In genomic region chr13:97212540-97213146, GRCh38 we compare ENCODE assay signal across 9 cellular contexts. TPM values are rescaled to one million over a fixed set of nuclear protein-coding genes. Genes with fewer than 3 reads are reported as not detected.
A peak's percentile ranks its signal among the peaks of the same experiment; 100 is the strongest.
DNase-seq lines count a peak whose midpoint lies in the region; ATAC-seq, FAIRE-seq and TF ChIP-seq lines count a peak whose summit lies in the region.
"Had no signal": no experiment of that assay in that cellular context is flagged by ENCODE, and none has a peak within 500 bp of the region (broad histone marks: within the 10 kb centered on the region; RNA-seq: fewer than 3 reads in every experiment).

No MANE protein-coding gene starts in this region.

- H3K4me3 ChIP-seq in LNCaP clone FGC (ENCODE audit: low read depth, low read length) (no peak overlapping the region), ascending aorta (no peak overlapping the region), keratinocyte (ENCODE audit: control insufficient read depth in 2 of 3, extremely low read depth in 1 of 3, insufficient read depth in 2 of 3, low read depth in 1 of 3, low read length in 3 of 3) (no peak overlapping the region)
- H3K4me3 ChIP-seq in CD8-positive, alpha-beta memory T cell (ENCODE audit: low read length): no peak overlapping the region

- peak; percentile 88 for FAIRE-seq in keratinocyte (lab: Jason Lieb, UNC)

- H3K4me3 Mint-ChIP-seq in CD8-positive, alpha-beta memory T cell: no peak overlapping the region
- H3K4me3 Mint-ChIP-seq: B cell had no signal

- H3K9me3 Mint-ChIP-seq in CD8-positive, alpha-beta memory T cell: no peaks in the 10 kb centered on the region

- dilution Hi-C loops in keratinocyte (cut with MboI; ENCODE audit: extremely low pct_ligation_motif_present, low sequenced_read_pairs): loop anchor here (10.0 kb wide), 1 partner anchor 98 kb away; no protein-coding TSS in a partner anchor

- H3K4me2 ChIP-seq in keratinocyte (ENCODE audit: control insufficient read depth, extremely low read depth, insufficient read depth, low read depth, low read length): no peak overlapping the region

- H3K27ac Mint-ChIP-seq in CD8-positive, alpha-beta memory T cell: peak overlapping the region in 3 of 8 donors; percentile 7 to 25 (median 9)
- H3K27ac Mint-ChIP-seq: B cell had no signal

- H2AFZ ChIP-seq in keratinocyte (ENCODE audit: control insufficient read depth, low read length): no peak overlapping the region

- ATAC-seq in GM21717 (IDR thresholded peaks at IDR 0.05; ENCODE audit: unreplicated experiment): no peak

- H3K27me3 Mint-ChIP-seq in CD8-positive, alpha-beta memory T cell: peaks cover 0 to 2% of the 10 kb centered on the region in 2 donors

- DNase-seq in DMS 273 (lab: John Stamatoyannopoulos, UW; ENCODE audit: unreplicated experiment) (peak; percentile 27), DMS 273 treated with DMSO at 0.1 percent for 48 hours (lab: John Stamatoyannopoulos, UW) (no peak), LNCaP clone FGC (ENCODE audit: low read depth) (no peak), ascending aorta (ENCODE audit: low spot score in 2 of 2) (no peak), keratinocyte (ENCODE audit: low read depth, low spot score) (no peak)
- no peak for DNase-seq in CD8-positive, alpha-beta memory T cell
- DNase-seq in stimulated activated CD4-positive, alpha-beta T cell treated with anti-CD3 and anti-CD28 coated beads, Interleukin-4, amount 100 ng/mL, for 4 hours: no peak

- no peak overlapping the region for H3K9ac ChIP-seq in keratinocyte (ENCODE audit: control insufficient read depth, extremely low read depth, insufficient read depth, low read length)

- H3K27me3 ChIP-seq in ascending aorta (no peaks in the 10 kb centered on the region), keratinocyte (ENCODE audit: control insufficient read depth, extremely low read depth, insufficient read depth, low read length) (no peaks in the 10 kb centered on the region)
- no peaks in the 10 kb centered on the region for H3K27me3 ChIP-seq in CD8-positive, alpha-beta memory T cell (ENCODE audit: insufficient read depth, low read length, poor library complexity, severe bottlenecking)

- CTCF ChIA-PET in CD8-positive, alpha-beta memory T cell (lab: Charles Lee): interaction anchor here (0.9 to 1.8 kb wide), 2 partner anchors 11 to 103 kb away, joined by 3 to 8 read pairs; no protein-coding TSS in a partner anchor

- H3K9me3 ChIP-seq in ascending aorta (no peaks in the 10 kb centered on the region), keratinocyte (ENCODE audit: control insufficient read depth, low read depth, low read length) (no peaks in the 10 kb centered on the region)
- H3K9me3 ChIP-seq in CD8-positive, alpha-beta memory T cell (ENCODE audit: low read length): no peaks in the 10 kb centered on the region

- H3K4me1 ChIP-seq in ascending aorta: no peaks in the 10 kb centered on the region
- H3K4me1 ChIP-seq in keratinocyte (ENCODE audit: control insufficient read depth, extremely low read depth, insufficient read depth, low read length): peaks cover 4% of the 10 kb centered on the region
- H3K4me1 ChIP-seq in CD8-positive, alpha-beta memory T cell (ENCODE audit: insufficient read depth, low read length): peaks cover 37% of the 10 kb centered on the region

- H3K36me3 Mint-ChIP-seq in CD8-positive, alpha-beta memory T cell: no peaks in the 10 kb centered on the region

- TF ChIP-seq CTCF in LNCaP clone FGC (IDR thresholded peaks at IDR 0.05; ENCODE audit: control insufficient read depth, extremely low read depth, insufficient read depth) (peak; percentile 54), ascending aorta (IDR thresholded peaks at IDR 0.05) (peak in 2 of 3 experiments; percentile 46), keratinocyte (optimal IDR thresholded peaks at IDR 0.05 in 1 of 3, IDR thresholded peaks at IDR 0.05 in 1 of 3, conservative IDR thresholded peaks at IDR 0.05 in 1 of 3; ENCODE audit: extremely low read depth in 1 of 3, insufficient read depth in 2 of 3, low read length in 3 of 3) (peak; percentile 58 to 71 (median 66))

- peaks cover 43 to 47% (median 44%) of the 10 kb centered on the region in 3 donors for H3K4me1 Mint-ChIP-seq in CD8-positive, alpha-beta memory T cell
- H3K4me1 Mint-ChIP-seq: B cell had no signal

- no peaks in the 10 kb centered on the region for H4K20me1 ChIP-seq in keratinocyte (ENCODE audit: control insufficient read depth, extremely low read depth, insufficient read depth, low read length)

- H3K9me1 ChIP-seq in keratinocyte (ENCODE audit: control insufficient read depth, extremely low read depth, insufficient read depth, low read length): no peaks in the 10 kb centered on the region

- H3K27ac ChIP-seq in ascending aorta (no peak overlapping the region), keratinocyte (ENCODE audit: control insufficient read depth, insufficient read depth, low read length) (no peak overlapping the region)
- no peak overlapping the region for H3K27ac ChIP-seq in CD8-positive, alpha-beta memory T cell (ENCODE audit: low read depth, low read length)

- intact Hi-C loops in ascending aorta (cut with DNase I): loop anchor here (5.0 kb wide), 1 partner anchor 195 kb away; no protein-coding TSS in a partner anchor

- H3K36me3 ChIP-seq in ascending aorta: no peaks in the 10 kb centered on the region
- H3K36me3 ChIP-seq in keratinocyte (ENCODE audit: control insufficient read depth in 2 of 2, extremely low read depth in 1 of 2, insufficient read depth in 2 of 2, low read length in 2 of 2): no peaks in the 10 kb centered on the region
- no peaks in the 10 kb centered on the region for H3K36me3 ChIP-seq in CD8-positive, alpha-beta memory T cell (ENCODE audit: insufficient read depth, low read length)

- POLR2A ChIA-PET in CD8-positive, alpha-beta memory T cell (lab: Charles Lee): no interaction called here

- H3K79me2 ChIP-seq in keratinocyte (ENCODE audit: control insufficient read depth, insufficient read depth, low read length): no peaks in the 10 kb centered on the region

RNA-seq across cellular contexts. Expression of gene MBNL2, which starts 9.5 kb away (rescaled TPM):
- total RNA-seq in ascending aorta: 38.7 TPM
- 19.3 to 28.4 TPM (median 22.2 TPM) in 3 replicates for polyA plus RNA-seq in keratinocyte
- 14.7 TPM for polyA plus RNA-seq in keratinocyte (2011; ENCODE audit: low read depth)
- 16.1 and 24.4 TPM in 2 replicates for polyA plus RNA-seq in keratinocyte (2011; cell fraction: cytosol; rRNA removed)
- polyA plus RNA-seq in keratinocyte (2011; cell fraction: nucleus; rRNA removed): 26.1 and 29.2 TPM in 2 replicates
- 13.4 and 18.6 TPM in 2 replicates for polyA plus RNA-seq in keratinocyte (2012; ENCODE audit: low replicate concordance)
- 20.2 to 86.3 TPM (median 68.7 TPM) in 3 replicates for polyA minus RNA-seq in keratinocyte
- 22.8 TPM for polyA minus RNA-seq in keratinocyte (2011; cell fraction: cytosol; rRNA and poly(A)+ RNA removed)
- polyA minus RNA-seq in keratinocyte (2011; cell fraction: nucleus; rRNA and poly(A)+ RNA removed): 28.5 and 52.8 TPM in 2 replicates
- total RNA-seq in CD8-positive, alpha-beta memory T cell: 10 to 100 TPM; 17.7 to 17.8 TPM
- 15.9 TPM for polyA plus RNA-seq in CD8-positive, alpha-beta memory T cell
